12 cellular contexts compared by ENCODE assay signal in the genomic region with DNA sequence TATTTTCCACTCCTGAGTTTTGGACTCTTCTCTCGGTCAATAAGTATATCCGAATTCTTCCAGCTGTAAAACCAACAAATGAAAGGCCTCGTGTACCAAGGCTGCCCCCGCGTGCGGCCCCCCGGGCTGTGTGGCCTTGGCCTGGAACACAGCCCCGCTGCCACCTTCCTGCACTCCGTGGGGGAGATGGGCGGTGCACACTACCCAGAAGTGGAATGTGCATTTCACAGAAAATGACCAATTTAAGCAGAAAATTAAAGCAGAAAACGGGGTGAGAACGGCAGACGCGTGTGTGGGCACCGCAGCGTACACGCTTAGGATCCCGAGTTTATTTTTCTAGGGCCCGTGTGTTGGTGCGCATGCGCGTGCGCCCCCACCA. TPM values are rescaled to one million over a fixed set of nuclear protein-coding genes. Genes with fewer than 3 reads are reported as not detected.
DNase-seq lines count a peak whose midpoint lies in the region; ATAC-seq and TF ChIP-seq lines count a peak whose summit lies in the region.
"Had no signal": no experiment of that assay in that cellular context is flagged by ENCODE, and none has a peak within 500 bp of the region (broad histone marks: within the 10 kb centered on the region; RNA-seq: fewer than 3 reads in every experiment).

No MANE protein-coding gene starts in this region.

- WGBS in heart left ventricle, 4 donors = 87 to 89% (median 88%) methylated on average over 23 of the region's 23 CpGs

- H3K27ac Mint-ChIP-seq in effector memory CD8-positive, alpha-beta T cell = no peak overlapping the region
- peak overlapping the region; percentile 95 to 98 (median 96) for H3K27ac Mint-ChIP-seq in nephron
- no peak overlapping the region for H3K27ac Mint-ChIP-seq in type B pancreatic cell
- H3K27ac Mint-ChIP-seq in CD4-positive, alpha-beta T cell = no peak overlapping the region

- peaks cover 0 to 22% (median 0%) of the 10 kb centered on the region in 12 donors for H3K4me1 ChIP-seq in heart left ventricle

- intact Hi-C loops in heart left ventricle (cut with DNase I) (no loop called here), cardiac septum (cut with DNase I) (no loop called here)
- intact Hi-C loops in CD4-positive, alpha-beta T cell (cut with DNase I, micrococcal nuclease) = no loop called here

- no peaks in the 10 kb centered on the region for H3K9me3 Mint-ChIP-seq in effector memory CD8-positive, alpha-beta T cell
- H3K9me3 Mint-ChIP-seq in nephron = no peaks in the 10 kb centered on the region
- no peaks in the 10 kb centered on the region for H3K9me3 Mint-ChIP-seq in type B pancreatic cell
- H3K9me3 Mint-ChIP-seq in CD4-positive, alpha-beta T cell = no peaks in the 10 kb centered on the region

- H3K27me3 Mint-ChIP-seq in effector memory CD8-positive, alpha-beta T cell = peaks cover 34 to 37% of the 10 kb centered on the region in 2 donors
- peaks cover 3% of the 10 kb centered on the region for H3K27me3 Mint-ChIP-seq in nephron (ENCODE audit: low read depth)
- H3K27me3 Mint-ChIP-seq in type B pancreatic cell = peaks cover 6% of the 10 kb centered on the region
- peaks cover 44% of the 10 kb centered on the region for H3K27me3 Mint-ChIP-seq in CD4-positive, alpha-beta T cell

- POLR2A ChIA-PET in CD4-positive, alpha-beta T cell (lab: Charles Lee) = no interaction called here

- H3K4me3 Mint-ChIP-seq in effector memory CD8-positive, alpha-beta T cell = peak overlapping the region; percentile 34 to 64
- H3K4me3 Mint-ChIP-seq in nephron (peak overlapping the region; percentile 87 to 94 (median 92)), type B pancreatic cell (peak overlapping the region; percentile 74)
- H3K4me3 Mint-ChIP-seq in CD4-positive, alpha-beta T cell = no peak overlapping the region

- no peak for TF ChIP-seq CTCF in heart left ventricle (IDR thresholded peaks at IDR 0.05)
- TF ChIP-seq CTCF in nephron (IDR thresholded peaks at IDR 0.05; ENCODE audit: unreplicated experiment in 3 of 3) = no peak
- no peak for TF ChIP-seq CTCF in type B pancreatic cell (conservative IDR thresholded peaks at IDR 0.05)
- no peak for TF ChIP-seq CTCF in CD4-positive, alpha-beta T cell (IDR thresholded peaks at IDR 0.05)

- H3K4me1 Mint-ChIP-seq in effector memory CD8-positive, alpha-beta T cell (ENCODE audit: low read depth in 2 of 2) = peaks cover 3 to 8% of the 10 kb centered on the region in 2 donors
- H3K4me1 Mint-ChIP-seq in nephron = peaks cover 37% of the 10 kb centered on the region
- peaks cover 29% of the 10 kb centered on the region for H3K4me1 Mint-ChIP-seq in type B pancreatic cell (ENCODE audit: unreplicated experiment)
- peaks cover 7% of the 10 kb centered on the region for H3K4me1 Mint-ChIP-seq in CD4-positive, alpha-beta T cell (ENCODE audit: low read depth)

- no peak for DNase-seq in heart left ventricle
- no peak for DNase-seq in cardiac septum (ENCODE audit: low spot score)
- DNase-seq in effector memory CD8-positive, alpha-beta T cell = no peak
- no peak for DNase-seq in type B pancreatic cell (ENCODE audit: extremely low spot score, unreplicated experiment)
- no peak for DNase-seq in CD4-positive, alpha-beta T cell
- DNase-seq: activated gamma-delta T cell treated with Interleukin-2 at 50 U/mL for 16 hours; effector CD4-positive, alpha-beta T cell; KG1 had no signal

- peak overlapping the region in 10 of 12 donors; percentile 20 to 62 (median 47) for H3K4me3 ChIP-seq in heart left ventricle

- no peaks in the 10 kb centered on the region for H3K36me3 ChIP-seq in heart left ventricle

- no peak for ATAC-seq in heart left ventricle
- no peak for ATAC-seq in effector memory CD8-positive, alpha-beta T cell (replicated peaks)
- no peak for ATAC-seq in HG03139 (IDR thresholded peaks at IDR 0.05; ENCODE audit: unreplicated experiment)
- ATAC-seq in CD4-positive, alpha-beta T cell (ENCODE audit: poor library complexity) = no peak
- no peak for ATAC-seq in GM19452 (IDR thresholded peaks at IDR 0.05; ENCODE audit: unreplicated experiment)

- no peaks in the 10 kb centered on the region for H3K36me3 Mint-ChIP-seq in effector memory CD8-positive, alpha-beta T cell (ENCODE audit: insufficient read depth)
- H3K36me3 Mint-ChIP-seq in nephron (ENCODE audit: low read depth) (no peaks in the 10 kb centered on the region), type B pancreatic cell (no peaks in the 10 kb centered on the region)
- no peaks in the 10 kb centered on the region for H3K36me3 Mint-ChIP-seq in CD4-positive, alpha-beta T cell (ENCODE audit: low read depth)

- TF ChIP-seq POLR2A in heart left ventricle (IDR thresholded peaks at IDR 0.05) = no peak

- peak overlapping the region in 7 of 12 donors; percentile 5 to 72 (median 42) for H3K27ac ChIP-seq in heart left ventricle
- H3K27ac ChIP-seq in CD4-positive, alpha-beta T cell (ENCODE audit: low read depth, low read length) = no peak overlapping the region
- H3K27ac ChIP-seq: VCaP had no signal

- H3K9me3 ChIP-seq in heart left ventricle = no peaks in the 10 kb centered on the region
- no peaks in the 10 kb centered on the region for H3K9me3 ChIP-seq in CD4-positive, alpha-beta T cell (ENCODE audit: control insufficient read depth, low read length)

- CTCF ChIA-PET in CD4-positive, alpha-beta T cell (lab: Charles Lee) = no interaction called here

- H3K27me3 ChIP-seq in heart left ventricle = peaks cover 0 to 28% (median 10%) of the 10 kb centered on the region in 9 donors
- H3K27me3 ChIP-seq in CD4-positive, alpha-beta T cell (ENCODE audit: control insufficient read depth, insufficient read depth, low read length) = peaks cover 12% of the 10 kb centered on the region

RNA-seq across cellular contexts. Expression of a gene that starts 34.4 kb away (rescaled TPM):
- total RNA-seq in heart left ventricle (10 to 100 TPM; 10.1 to 24.8 (median 14.6) TPM), cardiac septum (14.7 TPM), type B pancreatic cell (ENCODE audit: low replicate concordance) (34.1 and 71.2 TPM in 2 replicates)
- 1 to 10 TPM; 4.8 to 4.9 TPM for polyA plus RNA-seq in heart left ventricle
- 10 to 100 TPM; 22.4 to 29.3 TPM for total RNA-seq in CD4-positive, alpha-beta T cell

Comparison
In these comparisons a context has a peak if more than half of its experiments do, and no peak if none do; other contexts are left out.
1. H3K27ac Mint-ChIP-seq: peak in nephron (3 of 3); none in effector memory CD8-positive, alpha-beta T cell (0 of 2), type B pancreatic cell (single experiment) and CD4-positive, alpha-beta T cell (single experiment).